Comparison of ENCODE assay signal across 25 cellular contexts in genomic region chr2:210541280-210541902, GRCh38. TPM values are rescaled to one million over a fixed set of nuclear protein-coding genes. Genes with fewer than 3 reads are reported as not detected.
DNase-seq lines count a peak whose midpoint lies in the region; ATAC-seq and TF ChIP-seq lines count a peak whose summit lies in the region.
"Had no signal": no experiment of that assay in that cellular context is flagged by ENCODE, and none has a peak within 500 bp of the region (broad histone marks: within the 10 kb centered on the region; RNA-seq: fewer than 3 reads in every experiment).

No MANE protein-coding gene starts in this region.

- no peaks in the 10 kb centered on the region for H3F3A ChIP-seq in PC-3 (ENCODE audit: low read length, unreplicated experiment)

- H3K4me3 ChIP-seq in adipocyte (ENCODE audit: low read length) (no peak overlapping the region), hepatocyte (no peak overlapping the region), PC-3 (ENCODE audit: low read length) (no peak overlapping the region)
- H3K4me3 ChIP-seq: tibial artery had no signal

- H3K9me3 ChIP-seq in adipocyte (ENCODE audit: control insufficient read depth, low read length), result no peaks in the 10 kb centered on the region
- no peaks in the 10 kb centered on the region for H3K9me3 ChIP-seq in hepatocyte (ENCODE audit: low read depth)
- no peaks in the 10 kb centered on the region for H3K9me3 ChIP-seq in PC-3 (ENCODE audit: low read length)
- H3K9me3 ChIP-seq: tibial artery had no signal

- peaks cover 3% of the 10 kb centered on the region for H3K79me2 ChIP-seq in hepatocyte
- no peaks in the 10 kb centered on the region for H3K79me2 ChIP-seq in PC-3 (ENCODE audit: low read length)

- no TSS peak for BruUV-seq in PC-3 (replicated peaks; lab: Mats Ljungman, UMichigan)

- no peak overlapping the region for H3K9ac ChIP-seq in adipocyte (ENCODE audit: low read length)
- no peak overlapping the region for H3K9ac ChIP-seq in PC-3 (ENCODE audit: low read length)

- WGBS in hepatocyte (ENCODE audit: low lambda C conversion rate, missing lambda C conversion rate), result 16% methylated on average over 3 of the region's 3 CpGs

- H3K27ac Mint-ChIP-seq in type B pancreatic cell (no peak overlapping the region), CD14-positive monocyte (no peak overlapping the region)
- H3K27ac Mint-ChIP-seq: activated CD4-positive, alpha-beta memory T cell treated with anti-CD3 and anti-CD28 coated beads for 36 hours; activated naive CD4-positive, alpha-beta T cell treated with anti-CD3 and anti-CD28 coated beads, Interleukin-2, amount 50 U/mL, for 72 hours; activated T-cell treated with anti-CD3 and anti-CD28 coated beads, Interleukin-2, amount 50 U/mL, for 72 hours; memory B cell; natural killer cell; progenitor cell of endocrine pancreas; stimulated activated memory B cell treated with anti-CD40 and anti-IgM and Interleukin-4, amounts not matched to agents 10 μg/mL and 1 μg/mL and 100 μg/mL, for 72 hours had no signal

- H3K27ac ChIP-seq in hepatocyte (peak overlapping the region; percentile 56), PC-3 (ENCODE audit: low read length) (no peak overlapping the region)
- H3K27ac ChIP-seq: brain microvascular endothelial cell, tibial artery, VCaP had no signal

- H3K27me3 Mint-ChIP-seq in type B pancreatic cell, result peaks cover 9% of the 10 kb centered on the region
- peaks cover 0 to 3% (median 1%) of the 10 kb centered on the region in 3 donors for H3K27me3 Mint-ChIP-seq in CD14-positive monocyte (ENCODE audit: low read depth in 3 of 3)
- H3K27me3 Mint-ChIP-seq: progenitor cell of endocrine pancreas; stimulated activated memory B cell treated with anti-CD40 and anti-IgM and Interleukin-4, amounts not matched to agents 10 μg/mL and 1 μg/mL and 100 μg/mL, for 72 hours had no signal

- no peak for ATAC-seq in PC-3
- ATAC-seq: activated naive CD4-positive, alpha-beta T cell treated with anti-CD3 and anti-CD28 coated beads, Interleukin-2, amount 50 U/mL, for 72 hours; activated T-cell treated with anti-CD3 and anti-CD28 coated beads, Interleukin-2, amount 50 U/mL, for 72 hours; natural killer cell; stimulated activated memory B cell treated with anti-CD40 and anti-IgM and Interleukin-4, amounts not matched to agents 10 μg/mL and 1 μg/mL and 100 μg/mL, for 72 hours had no signal

- DNase-seq in NCI-H1436 (lab: John Stamatoyannopoulos, UW), result peak; percentile 9
- DNase-seq in NCI-H1436 treated with DMSO at 0.1 percent for 48 hours (lab: John Stamatoyannopoulos, UW), result no peak
- peak; percentile 64 for DNase-seq in adipocyte (ENCODE audit: low read depth)
- DNase-seq in hepatocyte (ENCODE audit: low spot score), result peak; percentile 45
- DNase-seq in type B pancreatic cell (ENCODE audit: extremely low spot score, unreplicated experiment), result no peak
- DNase-seq in CD14-positive monocyte (ENCODE audit: low spot score), result no peak
- DNase-seq in activated CD8-positive, alpha-beta memory T cell treated with anti-CD3 and anti-CD28 coated beads, Interleukin-2, amount 50 U/mL, for 48 hours, result no peak
- no peak for DNase-seq in PC-3
- DNase-seq: activated CD4-positive, alpha-beta memory T cell treated with anti-CD3 and anti-CD28 coated beads for 36 hours; activated T-cell treated with anti-CD3 and anti-CD28 coated beads, Interleukin-2, amount 50 U/mL, for 72 hours; brain microvascular endothelial cell; cortex of kidney; HCEC 1CT; islet precursor cell; natural killer cell; NCI-H2029 treated with DMSO at 0.1 percent for 48 hours; NK-92 treated with Interleukin-12 subunit alpha and Interleukin-12 subunit beta, amount 100 ng/mL, for 24 hours; stimulated activated CD4-positive, alpha-beta T cell treated with anti-CD3 and anti-CD28 coated beads, Interleukin-12 subunit alpha, Interleukin-12 subunit beta, amount 100 ng/mL, for 4 hours; tibial artery had no signal

- H2AFZ ChIP-seq in hepatocyte (peak overlapping the region; percentile 1), PC-3 (ENCODE audit: low read length) (no peak overlapping the region)

- peaks cover 9% of the 10 kb centered on the region for H3K4me1 Mint-ChIP-seq in type B pancreatic cell (ENCODE audit: unreplicated experiment)
- H3K4me1 Mint-ChIP-seq in CD14-positive monocyte, result no peaks in the 10 kb centered on the region
- H3K4me1 Mint-ChIP-seq: memory B cell; natural killer cell; stimulated activated memory B cell treated with anti-CD40 and anti-IgM and Interleukin-4, amounts not matched to agents 10 μg/mL and 1 μg/mL and 100 μg/mL, for 72 hours had no signal

- TF ChIP-seq CTCF in hepatocyte (IDR thresholded peaks at IDR 0.05; ENCODE audit: poor library complexity) (no peak), type B pancreatic cell (conservative IDR thresholded peaks at IDR 0.05) (no peak), CD14-positive monocyte (IDR thresholded peaks at IDR 0.05) (no peak), PC-3 (conservative IDR thresholded peaks at IDR 0.05; ENCODE audit: low read depth, low read length) (no peak)

- H3K9me3 Mint-ChIP-seq in type B pancreatic cell (no peaks in the 10 kb centered on the region), CD14-positive monocyte (peaks cover 0 to 1% (median 0%) of the 10 kb centered on the region in 7 donors)
- H3K9me3 Mint-ChIP-seq: activated CD4-positive, alpha-beta memory T cell treated with anti-CD3 and anti-CD28 coated beads for 36 hours; activated naive CD4-positive, alpha-beta T cell treated with anti-CD3 and anti-CD28 coated beads, Interleukin-2, amount 50 U/mL, for 72 hours; activated T-cell treated with anti-CD3 and anti-CD28 coated beads, Interleukin-2, amount 50 U/mL, for 72 hours; memory B cell; natural killer cell; stimulated activated memory B cell treated with anti-CD40 and anti-IgM and Interleukin-4, amounts not matched to agents 10 μg/mL and 1 μg/mL and 100 μg/mL, for 72 hours had no signal

- CTCF ChIA-PET in PC-3 (lab: Charles Lee), result interaction anchor here (0.6 kb wide), 1 partner anchor 455 kb away, joined by 4 read pairs; no protein-coding TSS in a partner anchor

- no peaks in the 10 kb centered on the region for H3K36me3 Mint-ChIP-seq in type B pancreatic cell
- no peaks in the 10 kb centered on the region for H3K36me3 Mint-ChIP-seq in CD14-positive monocyte
- H3K36me3 Mint-ChIP-seq: activated CD4-positive, alpha-beta memory T cell treated with anti-CD3 and anti-CD28 coated beads for 36 hours; activated naive CD4-positive, alpha-beta T cell treated with anti-CD3 and anti-CD28 coated beads, Interleukin-2, amount 50 U/mL, for 72 hours; memory B cell; natural killer cell; stimulated activated memory B cell treated with anti-CD40 and anti-IgM and Interleukin-4, amounts not matched to agents 10 μg/mL and 1 μg/mL and 100 μg/mL, for 72 hours had no signal

- H3K4me2 ChIP-seq in hepatocyte, result peak overlapping the region; percentile 64
- H3K4me2 ChIP-seq in PC-3 (ENCODE audit: low read length), result no peak overlapping the region

- no peaks in the 10 kb centered on the region for H4K20me1 ChIP-seq in hepatocyte (ENCODE audit: insufficient read depth, poor library complexity, severe bottlenecking)
- H4K20me1 ChIP-seq in PC-3 (ENCODE audit: low read length), result no peaks in the 10 kb centered on the region

- H3K9me2 ChIP-seq in hepatocyte (replicated peaks; ENCODE audit: insufficient read depth), result no peaks in the 10 kb centered on the region
- no peaks in the 10 kb centered on the region for H3K9me2 ChIP-seq in PC-3 (replicated peaks; ENCODE audit: low read length)

- H3K4me1 ChIP-seq in adipocyte (ENCODE audit: control insufficient read depth, insufficient read depth, low read length) (peaks cover 5% of the 10 kb centered on the region), hepatocyte (ENCODE audit: insufficient read depth) (peaks cover 50% of the 10 kb centered on the region), PC-3 (ENCODE audit: insufficient read depth, low read length) (no peaks in the 10 kb centered on the region)
- H3K4me1 ChIP-seq: tibial artery had no signal

- POLR2A ChIA-PET in PC-3 (lab: Charles Lee; ENCODE audit: unreplicated experiment), result no interaction called here

- no peaks in the 10 kb centered on the region for H3K36me3 ChIP-seq in adipocyte (ENCODE audit: control insufficient read depth, insufficient read depth, low read length, severe bottlenecking)
- no peaks in the 10 kb centered on the region for H3K36me3 ChIP-seq in hepatocyte (replicated peaks; ENCODE audit: insufficient read depth, low read depth)
- no peaks in the 10 kb centered on the region for H3K36me3 ChIP-seq in PC-3 (ENCODE audit: low read depth, low read length)
- H3K36me3 ChIP-seq: brain microvascular endothelial cell, tibial artery had no signal

- H3K27me3 ChIP-seq in adipocyte (replicated peaks; ENCODE audit: control insufficient read depth, insufficient read depth, low read length) (no peaks in the 10 kb centered on the region), hepatocyte (no peaks in the 10 kb centered on the region), PC-3 (ENCODE audit: low read length) (no peaks in the 10 kb centered on the region)
- H3K27me3 ChIP-seq: brain microvascular endothelial cell, tibial artery had no signal

- peak overlapping the region; percentile 37 for H3K4me3 Mint-ChIP-seq in type B pancreatic cell
- H3K4me3 Mint-ChIP-seq in CD14-positive monocyte, result no peak overlapping the region
- H3K4me3 Mint-ChIP-seq: activated CD4-positive, alpha-beta memory T cell treated with anti-CD3 and anti-CD28 coated beads for 36 hours; activated T-cell treated with anti-CD3 and anti-CD28 coated beads, Interleukin-2, amount 50 U/mL, for 72 hours; memory B cell; natural killer cell; stimulated activated memory B cell treated with anti-CD40 and anti-IgM and Interleukin-4, amounts not matched to agents 10 μg/mL and 1 μg/mL and 100 μg/mL, for 72 hours had no signal

- intact Hi-C loops in CD14-positive monocyte (cut with micrococcal nuclease) (no loop called here), PC-3 (cut with micrococcal nuclease) (no loop called here)

RNA-seq across cellular contexts. Expression of gene CPS1, which starts 15.0 kb away (rescaled TPM):
- total RNA-seq in hepatocyte (587 and 618 TPM in 2 replicates), type B pancreatic cell (ENCODE audit: low replicate concordance) (26.8 and 33.2 TPM in 2 replicates), PC-3 (2014; rRNA removed) (17.7 and 17.9 TPM in 2 replicates)
- polyA plus RNA-seq in hepatocyte (145 and 239 TPM in 2 replicates), CD14-positive monocyte (not detected)
- total RNA-seq: HT-29 had no signal

Comparison
In these comparisons a context has a peak if more than half of its experiments do, and no peak if none do; other contexts are left out.
1. DNase-seq: peak in NCI-H1436 (single experiment), adipocyte (single experiment) and hepatocyte (single experiment); none in NCI-H1436 treated with DMSO at 0.1 percent for 48 hours (single experiment), type B pancreatic cell (single experiment), CD14-positive monocyte (single experiment), activated CD8-positive, alpha-beta memory T cell treated with anti-CD3 and anti-CD28 coated beads, Interleukin-2, amount 50 U/mL, for 48 hours (single experiment) and PC-3 (single experiment).
2. RNA of gene CPS1, which starts 15.0 kb away (total RNA-seq): 587 to 618 TPM in hepatocyte; 26.8 to 33.2 TPM in type B pancreatic cell and 17.7 to 17.9 TPM in PC-3; every median in the first group is over 10 times any median in the second.